8 cellular contexts compared by ENCODE assay signal in the genomic region with DNA sequence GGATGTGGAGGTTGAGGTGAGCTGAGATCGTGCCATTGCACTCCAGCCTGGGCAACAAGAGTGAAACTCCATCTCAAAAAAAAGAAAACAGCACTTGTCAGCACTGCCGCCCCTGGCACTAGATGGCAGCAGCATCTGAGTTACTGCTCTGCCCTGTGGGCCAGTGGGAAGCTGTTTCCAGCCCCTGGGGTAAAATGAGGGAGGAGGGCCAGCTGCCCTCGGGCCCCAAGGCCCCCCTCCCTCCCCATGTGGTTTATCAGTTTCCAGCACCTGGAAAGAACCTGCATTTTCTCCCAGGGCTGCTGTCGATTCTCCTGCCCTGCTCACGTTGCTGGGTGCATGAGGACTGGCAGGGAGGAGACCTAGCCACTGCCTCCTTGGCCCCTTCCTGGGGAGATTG. TPM values are rescaled to one million over a fixed set of nuclear protein-coding genes. Genes with fewer than 3 reads are reported as not detected.
DNase-seq lines count a peak whose midpoint lies in the region; ATAC-seq and TF ChIP-seq lines count a peak whose summit lies in the region.

No MANE protein-coding gene starts in this region.

- peaks cover 0 to 2% of the 10 kb centered on the region in 2 donors for H3K4me1 ChIP-seq in right atrium auricular region
- H3K4me1 ChIP-seq in Peyer's patch, result peaks cover 0 to 19% (median 4%) of the 10 kb centered on the region in 4 donors

- TF ChIP-seq CTCF in right atrium auricular region (IDR thresholded peaks at IDR 0.05) (peak in 1 of 2 donors; percentile 57), Peyer's patch (IDR thresholded peaks at IDR 0.05) (peak in 4 of 6 experiments; percentile 27 to 62 (median 60)), epithelial cell of proximal tubule (conservative IDR thresholded peaks at IDR 0.05; ENCODE audit: low read depth, low read length) (peak; percentile 57), retinal pigment epithelial cell (conservative IDR thresholded peaks at IDR 0.05; ENCODE audit: low read depth, low read length) (peak; percentile 54)

- no peak for DNase-seq in Right ventricle myocardium superior
- no peak for DNase-seq in right atrium auricular region (ENCODE audit: low spot score)
- peak in 2 of 3 donors; percentile 62 to 70 for DNase-seq in Peyer's patch
- DNase-seq in epithelial cell of proximal tubule (ENCODE audit: low read depth), result no peak
- no peak for DNase-seq in retinal pigment epithelial cell (ENCODE audit: low read depth)
- no peak for DNase-seq in NK-92 (lab: John Stamatoyannopoulos, UW; ENCODE audit: unreplicated experiment)
- no peak for DNase-seq in stimulated activated CD4-positive, alpha-beta T cell treated with anti-CD3 and anti-CD28 coated beads, Interleukin-4, amount 100 ng/mL, for 24 hours

- H3K9me3 ChIP-seq in right atrium auricular region, result no peaks in the 10 kb centered on the region
- no peaks in the 10 kb centered on the region for H3K9me3 ChIP-seq in Peyer's patch

- no peak for TF ChIP-seq POLR2A in Peyer's patch (IDR thresholded peaks at IDR 0.05)

- H3K36me3 ChIP-seq in right atrium auricular region (peaks cover 70% of the 10 kb centered on the region), Peyer's patch (peaks cover 0 to 76% (median 0%) of the 10 kb centered on the region in 3 donors)

- intact Hi-C loops in Right ventricle myocardium superior (cut with DNase I), result no loop called here

- H3K27me3 ChIP-seq in right atrium auricular region (no peaks in the 10 kb centered on the region), Peyer's patch (no peaks in the 10 kb centered on the region)

- H3K27ac ChIP-seq in right atrium auricular region (no peak overlapping the region), Peyer's patch (no peak overlapping the region)

- peak; percentile 65 for ATAC-seq in Right ventricle myocardium superior (ENCODE audit: poor library complexity)
- no peak for ATAC-seq in GM19035 (IDR thresholded peaks at IDR 0.05; ENCODE audit: unreplicated experiment)

- H3K4me3 ChIP-seq in right atrium auricular region (no peak overlapping the region), Peyer's patch (no peak overlapping the region), epithelial cell of proximal tubule (ENCODE audit: low read depth, low read length) (no peak overlapping the region), retinal pigment epithelial cell (ENCODE audit: low read length) (no peak overlapping the region)

RNA-seq across cellular contexts. Expression of gene CEL, which starts 13.2 kb away (rescaled TPM):
- 7.3 TPM for total RNA-seq in Right ventricle myocardium superior
- 1 to 10 TPM in 1 of 2 donors, under 1 TPM in 1; 0.94 to 1.9 TPM for total RNA-seq in right atrium auricular region
- total RNA-seq in Peyer's patch, result 1 to 10 TPM; 1.6 to 9.1 (median 5.8) TPM
- 0.36 and 0.58 TPM in 2 replicates for total RNA-seq in epithelial cell of proximal tubule

RNA-seq across cellular contexts. Expression of gene GTF3C5, which starts 17.8 kb away (rescaled TPM):
- total RNA-seq in Right ventricle myocardium superior, result 49.0 TPM
- 10 to 100 TPM; 30.5 to 31.1 TPM for total RNA-seq in right atrium auricular region
- 100 to 1,000 TPM in 1 of 4 donors, 10 to 100 TPM in 3; 63.7 to 103 (median 73.5) TPM for total RNA-seq in Peyer's patch
- 112 and 121 TPM in 2 replicates for total RNA-seq in epithelial cell of proximal tubule

Comparison
In these comparisons a context has a peak if more than half of its experiments do, and no peak if none do; other contexts are left out.
1. DNase-seq: peak in Peyer's patch (2 of 3); none in Right ventricle myocardium superior (single experiment), right atrium auricular region (single experiment), epithelial cell of proximal tubule (single experiment), retinal pigment epithelial cell (single experiment), NK-92 (single experiment) and stimulated activated CD4-positive, alpha-beta T cell treated with anti-CD3 and anti-CD28 coated beads, Interleukin-4, amount 100 ng/mL, for 24 hours (single experiment).